ENCODE assay signal across 16 cellular contexts in genomic region chr19:29489182-29489951, GRCh38. TPM values are rescaled to one million over a fixed set of nuclear protein-coding genes. Genes with fewer than 3 reads are reported as not detected.
"Had no signal": no experiment of that assay in that cellular context is flagged by ENCODE, and none has a peak within 500 bp of the region (broad histone marks: within the 10 kb centered on the region; RNA-seq: fewer than 3 reads in every experiment).

No MANE protein-coding gene starts in this region.

- H3K36me3 ChIP-seq: left ventricle myocardium inferior, prostate gland, transverse colon had no signal

- H3K4me1 ChIP-seq: left ventricle myocardium inferior, prostate gland, transverse colon had no signal

- H3K27ac Mint-ChIP-seq: activated B cell treated with CpG ODN at 0.5 μM for 24 hours; T-helper 1 cell treated with Interleukin-12 subunit alpha and Interleukin-12 subunit beta and Interleukin-4 antibody, amounts not matched to agents 30 μg/mL and 1 μg/mL, for 36 hours had no signal

- H3K4me1 Mint-ChIP-seq: activated B cell treated with CpG ODN at 0.5 μM for 24 hours had no signal

- H3K9me3 Mint-ChIP-seq: activated B cell treated with CpG ODN at 0.5 μM for 24 hours; T-helper 1 cell treated with Interleukin-12 subunit alpha and Interleukin-12 subunit beta and Interleukin-4 antibody, amounts not matched to agents 30 μg/mL and 1 μg/mL, for 36 hours had no signal

- ATAC-seq: esophagus mucosa; right cardiac atrium; stimulated activated naive CD8-positive, alpha-beta T cell treated with anti-CD3 and anti-CD28 coated beads, Interleukin-15, Interleukin-2, amounts not matched to agents 100 U/mL and 50 U/mL, for 24 hours had no signal

- H3K4me3 ChIP-seq: hepatocyte, left ventricle myocardium inferior, prostate gland, transverse colon had no signal

- DNase-seq: activated B cell treated with CpG ODN at 0.5 μM for 24 hours; activated CD4-positive, alpha-beta T cell treated with anti-CD3 and anti-CD28 coated beads for 48 hours; activated naive CD4-positive, alpha-beta T cell treated with anti-CD3 and anti-CD28 coated beads, Interleukin-2, amount 50 U/mL, for 16 hours; left ventricle myocardium inferior; mesenchymal stem cell; right cardiac atrium; stimulated activated naive CD8-positive, alpha-beta T cell treated with anti-CD3 and anti-CD28 coated beads, Interleukin-15, Interleukin-2, amounts not matched to agents 100 U/mL and 50 U/mL, for 24 hours; transverse colon had no signal

- H3K4me3 Mint-ChIP-seq: activated B cell treated with CpG ODN at 0.5 μM for 24 hours; T-helper 1 cell treated with Interleukin-12 subunit alpha and Interleukin-12 subunit beta and Interleukin-4 antibody, amounts not matched to agents 30 μg/mL and 1 μg/mL, for 36 hours had no signal

- H3K27ac ChIP-seq: hepatocyte, left ventricle myocardium inferior, prostate gland, transverse colon had no signal

- H3K9me3 ChIP-seq: left ventricle myocardium inferior, prostate gland, transverse colon had no signal

RNA-seq across cellular contexts. Expression of gene VSTM2B, which starts 36.4 kb away (rescaled TPM):
- total RNA-seq: activated B cell treated with CpG ODN at 0.5 μM for 24 hours, astrocyte, bronchial epithelial cell, esophagus mucosa, glomerular endothelial cell, left ventricle myocardium inferior, omental fat pad, prostate gland, right cardiac atrium, transverse colon had no signal
